Comparison of ENCODE assay signal across 14 cellular contexts in genomic region chr12:27336254-27336653, GRCh38.
"Had no signal": no experiment of that assay in that cellular context is flagged by ENCODE, and none has a peak within 500 bp of the region (broad histone marks: within the 10 kb centered on the region; RNA-seq: fewer than 3 reads in every experiment).

No MANE protein-coding gene starts in this region.

- H3K9me3 ChIP-seq: left ventricle myocardium inferior, ovary, tibial nerve had no signal

- H3K9me3 Mint-ChIP-seq: activated CD8-positive, alpha-beta T cell treated with anti-CD3 and anti-CD28 coated beads for 36 hours; activated naive CD8-positive, alpha-beta T cell treated with anti-CD3 and anti-CD28 coated beads, Interleukin-2, amount 10 ng/mL, durations not matched to agents 7 days and 5 days; activated T-cell treated with anti-CD3 and anti-CD28 coated beads, Interleukin-2, amount 50 U/mL, for 72 hours; nephron progenitor cell; T-cell had no signal

- FAIRE-seq: endothelial cell of umbilical vein had no signal

- H3K36me3 Mint-ChIP-seq: T-cell had no signal

- ATAC-seq: activated CD8-positive, alpha-beta T cell treated with anti-CD3 and anti-CD28 coated beads for 36 hours; T-cell had no signal

- H3K27me3 ChIP-seq: ovary had no signal

- H3K27ac Mint-ChIP-seq: activated CD8-positive, alpha-beta T cell treated with anti-CD3 and anti-CD28 coated beads for 36 hours; activated naive CD8-positive, alpha-beta T cell treated with anti-CD3 and anti-CD28 coated beads, Interleukin-2, amount 10 ng/mL, durations not matched to agents 7 days and 5 days; activated T-cell treated with anti-CD3 and anti-CD28 coated beads, Interleukin-2, amount 50 U/mL, for 72 hours; nephron progenitor cell; T-cell had no signal

- H3K27ac ChIP-seq: left ventricle myocardium inferior, ovary, tibial nerve, VCaP had no signal

- DNase-seq: activated CD8-positive, alpha-beta memory T cell treated with anti-CD3 and anti-CD28 coated beads, Interleukin-2, amount 50 U/mL, for 4 hours; activated CD8-positive, alpha-beta T cell treated with anti-CD3 and anti-CD28 coated beads for 36 hours; activated naive CD8-positive, alpha-beta T cell treated with anti-CD3 and anti-CD28 coated beads, Interleukin-2, amount 10 ng/mL, durations not matched to agents 7 days and 5 days; activated T-cell treated with anti-CD3 and anti-CD28 coated beads, Interleukin-2, amount 50 U/mL, for 72 hours; aorta; left ventricle myocardium inferior; mesendoderm; nephron progenitor cell; ovary; T-cell; T1000 had no signal

- H3K36me3 ChIP-seq: left ventricle myocardium inferior, ovary, tibial nerve had no signal

- H3K4me3 ChIP-seq: left ventricle myocardium inferior, ovary, tibial nerve had no signal

- H3K4me3 Mint-ChIP-seq: activated CD8-positive, alpha-beta T cell treated with anti-CD3 and anti-CD28 coated beads for 36 hours; activated naive CD8-positive, alpha-beta T cell treated with anti-CD3 and anti-CD28 coated beads, Interleukin-2, amount 10 ng/mL, durations not matched to agents 7 days and 5 days; nephron progenitor cell; T-cell had no signal
